8 cellular contexts compared by ENCODE assay signal in the genomic region with DNA sequence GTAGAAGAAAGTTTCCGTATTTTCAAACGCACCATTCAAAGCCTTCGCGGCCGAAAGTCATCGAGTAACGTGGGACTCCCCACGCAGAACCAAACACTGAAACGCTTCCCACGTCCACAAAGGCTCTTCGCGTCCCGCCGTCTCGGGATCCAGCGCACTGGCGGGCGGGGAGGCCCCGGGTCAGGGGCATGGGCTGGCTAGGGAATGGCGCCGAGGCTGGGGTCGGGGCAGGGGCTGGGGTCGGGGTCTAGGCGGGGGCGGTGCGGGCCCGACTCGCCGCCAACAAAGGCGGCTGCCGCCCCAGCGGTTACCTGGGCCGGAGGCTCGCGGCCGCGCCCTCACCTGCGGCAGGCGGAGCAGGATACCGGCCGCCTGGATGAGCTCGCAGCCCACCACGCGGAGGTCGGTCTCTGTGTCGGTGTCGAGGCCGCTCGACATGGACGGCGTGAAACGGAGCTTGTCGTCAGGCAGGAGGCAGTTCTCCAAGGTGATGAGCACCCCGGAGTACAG. TPM values are rescaled to one million over a fixed set of nuclear protein-coding genes. Genes with fewer than 3 reads are reported as not detected.
DNase-seq lines count a peak whose midpoint lies in the region; ATAC-seq and TF ChIP-seq lines count a peak whose summit lies in the region.

No MANE protein-coding gene starts in this region.

- H3K79me2 ChIP-seq in MM.1S (ENCODE audit: low read length), result peaks cover 79% of the 10 kb centered on the region
- peaks cover 33% of the 10 kb centered on the region for H3K79me2 ChIP-seq in neural cell (replicated peaks; ENCODE audit: insufficient read depth, low read length)

- peak overlapping the region; percentile 87 to 88 for H3K4me3 Mint-ChIP-seq in effector memory CD8-positive, alpha-beta T cell

- no peak for DNase-seq in BE2C
- no peak for DNase-seq in MM.1S
- no peak for DNase-seq in effector memory CD8-positive, alpha-beta T cell
- DNase-seq in stimulated activated CD8-positive, alpha-beta memory T cell treated with anti-CD3 and anti-CD28 coated beads, Interleukin-4, amount 100 ng/mL, for 48 hours, result no peak
- DNase-seq in NCI-H1105 treated with DMSO at 0.1 percent for 48 hours (lab: John Stamatoyannopoulos, UW), result no peak
- no peak for DNase-seq in amygdala (lab: John Stamatoyannopoulos, UW)

- H2AFZ ChIP-seq in MM.1S (ENCODE audit: low read length) (0 out of 2 replicates have a peak overlapping the region, but pooled peaks have one; percentile 42), neural cell (ENCODE audit: low read depth, low read length) (peak overlapping the region; percentile 40)

- H3K9ac ChIP-seq in MM.1S (ENCODE audit: low read length), result peak overlapping the region; percentile 97
- H3K9ac ChIP-seq in neural cell (ENCODE audit: low read length), result peak overlapping the region; percentile 95

- peak overlapping the region; percentile 93 to 94 for H3K27ac Mint-ChIP-seq in effector memory CD8-positive, alpha-beta T cell

- H3K36me3 Mint-ChIP-seq in effector memory CD8-positive, alpha-beta T cell (ENCODE audit: insufficient read depth), result peaks cover 95% of the 10 kb centered on the region

- H3K4me3 ChIP-seq in BE2C (ENCODE audit: low read depth, low read length) (peak overlapping the region; percentile 87), MM.1S (ENCODE audit: low read length) (peak overlapping the region; percentile 99), neural cell (ENCODE audit: low read length) (peak overlapping the region; percentile 76)

- no peaks in the 10 kb centered on the region for H3K27me3 Mint-ChIP-seq in effector memory CD8-positive, alpha-beta T cell

- TF ChIP-seq CTCF in BE2C (IDR thresholded peaks at IDR 0.05; ENCODE audit: low read depth, low read length) (no peak), MM.1S (IDR thresholded peaks at IDR 0.05; ENCODE audit: low read length) (no peak), neural cell (IDR thresholded peaks at IDR 0.05; ENCODE audit: poor library complexity, severe bottlenecking) (no peak)

- H3K9me3 ChIP-seq in BE2C (no peaks in the 10 kb centered on the region), MM.1S (replicated peaks; ENCODE audit: insufficient read depth, low read length) (no peaks in the 10 kb centered on the region), neural cell (ENCODE audit: low read length) (no peaks in the 10 kb centered on the region)

- H3K27me3 ChIP-seq in BE2C, result no peaks in the 10 kb centered on the region
- H3K27me3 ChIP-seq in MM.1S (replicated peaks; ENCODE audit: insufficient read depth, low read length), result no peaks in the 10 kb centered on the region
- no peaks in the 10 kb centered on the region for H3K27me3 ChIP-seq in neural cell (ENCODE audit: insufficient read depth, low read depth, low read length)

- H3K27ac ChIP-seq in MM.1S (ENCODE audit: low read length) (peak overlapping the region; percentile 33; the same call in 1 of the 2 replicates), neural cell (ENCODE audit: low read length) (peak overlapping the region; percentile 85)

- H3K4me1 ChIP-seq in BE2C (no peaks in the 10 kb centered on the region; the same call in 1 of the 2 replicates), MM.1S (ENCODE audit: low read length) (peaks cover 14% of the 10 kb centered on the region)

- H4K20me1 ChIP-seq in MM.1S (ENCODE audit: insufficient read depth, low read length) (no peaks in the 10 kb centered on the region), neural cell (ENCODE audit: insufficient read depth) (no peaks in the 10 kb centered on the region)

- no peak for TF ChIP-seq EP300 in neural cell (conservative IDR thresholded peaks at IDR 0.05; ENCODE audit: poor library complexity, severe bottlenecking)

- H3K9me3 Mint-ChIP-seq in effector memory CD8-positive, alpha-beta T cell, result no peaks in the 10 kb centered on the region

- peaks cover 37 to 42% of the 10 kb centered on the region in 2 donors for H3K4me1 Mint-ChIP-seq in effector memory CD8-positive, alpha-beta T cell (ENCODE audit: low read depth in 2 of 2)

- peak overlapping the region; percentile 90 for H3K4me2 ChIP-seq in MM.1S (ENCODE audit: low read depth, low read length)
- H3K4me2 ChIP-seq in neural cell (ENCODE audit: low read length), result peak overlapping the region; percentile 95

- peak; percentile 1 for ATAC-seq in GM21423 (IDR thresholded peaks at IDR 0.05; ENCODE audit: unreplicated experiment)
- ATAC-seq in effector memory CD8-positive, alpha-beta T cell (replicated peaks), result peak; percentile 5

- TF ChIP-seq RAD21 in neural cell (conservative IDR thresholded peaks at IDR 0.05), result no peak

- H3K9me2 ChIP-seq in MM.1S (replicated peaks; ENCODE audit: insufficient read depth, low read length), result no peaks in the 10 kb centered on the region
- H3K9me2 ChIP-seq in neural cell (ENCODE audit: insufficient read depth, low read length), result no peaks in the 10 kb centered on the region

- H3K36me3 ChIP-seq in BE2C (peaks cover 69% of the 10 kb centered on the region), MM.1S (replicated peaks; ENCODE audit: insufficient read depth, low read length) (peaks cover 11% of the 10 kb centered on the region), neural cell (ENCODE audit: insufficient read depth, low read length) (no peaks in the 10 kb centered on the region)

- peaks cover 11% of the 10 kb centered on the region for H3F3A ChIP-seq in MM.1S (ENCODE audit: insufficient read depth, low read length)
- H3F3A ChIP-seq in neural cell (ENCODE audit: insufficient read depth, low read length, poor library complexity, severe bottlenecking), result no peaks in the 10 kb centered on the region

TF ChIP-seq in neural cell, 6 proteins besides CTCF, POLR2A, EP300 and RAD21:
- no peak for TF ChIP-seq POLR2AphosphoS5 (IDR thresholded peaks at IDR 0.05)
- TF ChIP-seq TAF1 (IDR thresholded peaks at IDR 0.05; ENCODE audit: low read depth), result no peak
- TF ChIP-seq EZH2 (IDR thresholded peaks at IDR 0.05; ENCODE audit: borderline replicate concordance, insufficient read depth, low read length, poor library complexity, severe bottlenecking), result no peak
- TF ChIP-seq SMC3 (conservative IDR thresholded peaks at IDR 0.05; ENCODE audit: poor library complexity), result no peak
- no peak for TF ChIP-seq MXI1 (conservative IDR thresholded peaks at IDR 0.05; ENCODE audit: poor library complexity, severe bottlenecking)
- TF ChIP-seq, protein P1, sequence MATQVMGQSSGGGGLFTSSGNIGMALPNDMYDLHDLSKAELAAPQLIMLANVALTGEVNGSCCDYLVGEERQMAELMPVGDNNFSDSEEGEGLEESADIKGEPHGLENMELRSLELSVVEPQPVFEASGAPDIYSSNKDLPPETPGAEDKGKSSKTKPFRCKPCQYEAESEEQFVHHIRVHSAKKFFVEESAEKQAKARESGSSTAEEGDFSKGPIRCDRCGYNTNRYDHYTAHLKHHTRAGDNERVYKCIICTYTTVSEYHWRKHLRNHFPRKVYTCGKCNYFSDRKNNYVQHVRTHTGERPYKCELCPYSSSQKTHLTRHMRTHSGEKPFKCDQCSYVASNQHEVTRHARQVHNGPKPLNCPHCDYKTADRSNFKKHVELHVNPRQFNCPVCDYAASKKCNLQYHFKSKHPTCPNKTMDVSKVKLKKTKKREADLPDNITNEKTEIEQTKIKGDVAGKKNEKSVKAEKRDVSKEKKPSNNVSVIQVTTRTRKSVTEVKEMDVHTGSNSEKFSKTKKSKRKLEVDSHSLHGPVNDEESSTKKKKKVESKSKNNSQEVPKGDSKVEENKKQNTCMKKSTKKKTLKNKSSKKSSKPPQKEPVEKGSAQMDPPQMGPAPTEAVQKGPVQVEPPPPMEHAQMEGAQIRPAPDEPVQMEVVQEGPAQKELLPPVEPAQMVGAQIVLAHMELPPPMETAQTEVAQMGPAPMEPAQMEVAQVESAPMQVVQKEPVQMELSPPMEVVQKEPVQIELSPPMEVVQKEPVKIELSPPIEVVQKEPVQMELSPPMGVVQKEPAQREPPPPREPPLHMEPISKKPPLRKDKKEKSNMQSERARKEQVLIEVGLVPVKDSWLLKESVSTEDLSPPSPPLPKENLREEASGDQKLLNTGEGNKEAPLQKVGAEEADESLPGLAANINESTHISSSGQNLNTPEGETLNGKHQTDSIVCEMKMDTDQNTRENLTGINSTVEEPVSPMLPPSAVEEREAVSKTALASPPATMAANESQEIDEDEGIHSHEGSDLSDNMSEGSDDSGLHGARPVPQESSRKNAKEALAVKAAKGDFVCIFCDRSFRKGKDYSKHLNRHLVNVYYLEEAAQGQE (IDR thresholded peaks at IDR 0.05; ENCODE audit: borderline replicate concordance), result no peak

RNA-seq across cellular contexts. Expression of gene CCNL2, which starts 0.4 kb away (rescaled TPM):
- 491 TPM for polyA plus RNA-seq in BE2C (2012; ENCODE audit: insufficient read depth, insufficient read length, low read depth)
- polyA plus RNA-seq in neural cell, result 696 and 734 TPM in 2 replicates
- polyA minus RNA-seq in neural cell, result 227 and 231 TPM in 2 replicates

RNA-seq across cellular contexts. Expression of gene MRPL20, which starts 8.4 kb away (rescaled TPM):
- polyA plus RNA-seq in BE2C (2012; ENCODE audit: insufficient read depth, insufficient read length, low read depth), result 709 TPM
- polyA plus RNA-seq in neural cell, result 168 and 204 TPM in 2 replicates
- 57.1 and 64.8 TPM in 2 replicates for polyA minus RNA-seq in neural cell

RNA-seq across cellular contexts. Expression of gene ANKRD65, which starts 22.3 kb away (rescaled TPM):
- polyA plus RNA-seq in BE2C (2012; ENCODE audit: insufficient read depth, insufficient read length, low read depth), result 0.36 TPM
- 0.28 TPM in 1 of 2 replicates, not detected in the other for polyA plus RNA-seq in neural cell
- not detected in 2 replicates for polyA minus RNA-seq in neural cell

RNA-seq across cellular contexts. Expression of gene AURKAIP1, which starts 23.7 kb away (rescaled TPM):
- polyA plus RNA-seq in BE2C (2012; ENCODE audit: insufficient read depth, insufficient read length, low read depth), result 640 TPM
- 104 and 119 TPM in 2 replicates for polyA plus RNA-seq in neural cell
- polyA minus RNA-seq in neural cell, result 29.9 and 31.1 TPM in 2 replicates

RNA-seq across cellular contexts. Expression of gene VWA1, which starts 36.8 kb away (rescaled TPM):
- 33.2 TPM for polyA plus RNA-seq in BE2C (2012; ENCODE audit: insufficient read depth, insufficient read length, low read depth)
- polyA plus RNA-seq in neural cell, result 0.88 and 1.4 TPM in 2 replicates
- polyA minus RNA-seq in neural cell, result 0.81 and 1.5 TPM in 2 replicates
